Comparison of ENCODE assay signal across 32 cellular contexts in genomic region chr5:127580731-127581130, GRCh38.
DNase-seq lines count a peak whose midpoint lies in the region; ATAC-seq and TF ChIP-seq lines count a peak whose summit lies in the region.
"Had no signal": no experiment of that assay in that cellular context is flagged by ENCODE, and none has a peak within 500 bp of the region (broad histone marks: within the 10 kb centered on the region; RNA-seq: fewer than 3 reads in every experiment).

No MANE protein-coding gene starts in this region.

- no peak overlapping the region for H3K4me3 Mint-ChIP-seq in stimulated activated naive CD8-positive, alpha-beta T cell treated with anti-CD3 and anti-CD28 coated beads, Interleukin-15, amount 100 ng/mL, for 72 hours
- H3K4me3 Mint-ChIP-seq: activated CD4-positive, alpha-beta memory T cell treated with anti-CD3 and anti-CD28 coated beads, Interleukin-2, amount 10 ng/mL, durations not matched to agents 7 days and 5 days; activated naive CD4-positive, alpha-beta T cell treated with anti-CD3 and anti-CD28 coated beads, Interleukin-2, amount 50 U/mL, for 24 hours had no signal

- in situ Hi-C loops in GM13976 (cut with MboI; ENCODE audit: low sequenced_read_pairs, unreplicated experiment): no loop called here

- no peaks in the 10 kb centered on the region for H3K27me3 Mint-ChIP-seq in stimulated activated naive CD8-positive, alpha-beta T cell treated with anti-CD3 and anti-CD28 coated beads, Interleukin-15, amount 100 ng/mL, for 72 hours

- H3K9me3 Mint-ChIP-seq in stimulated activated naive CD8-positive, alpha-beta T cell treated with anti-CD3 and anti-CD28 coated beads, Interleukin-15, amount 100 ng/mL, for 72 hours: no peaks in the 10 kb centered on the region
- H3K9me3 Mint-ChIP-seq: activated CD4-positive, alpha-beta memory T cell treated with anti-CD3 and anti-CD28 coated beads, Interleukin-2, amount 10 ng/mL, durations not matched to agents 7 days and 5 days; activated naive CD4-positive, alpha-beta T cell treated with anti-CD3 and anti-CD28 coated beads, Interleukin-2, amount 50 U/mL, for 24 hours had no signal

- no peak for DNase-seq in stimulated activated naive CD8-positive, alpha-beta T cell treated with anti-CD3 and anti-CD28 coated beads, Interleukin-15, amount 100 ng/mL, for 72 hours
- DNase-seq in stimulated activated naive CD8-positive, alpha-beta T cell treated with anti-CD3 and anti-CD28 coated beads, Interleukin-15, Interleukin-2, amounts not matched to agents 100 U/mL and 50 U/mL, for 24 hours: no peak
- DNase-seq in left ventricle myocardium inferior (no peak), GM13976 (ENCODE audit: low spot score) (no peak), GM20000 (ENCODE audit: low spot score) (no peak), NCI-H748 (lab: John Stamatoyannopoulos, UW; ENCODE audit: unreplicated experiment) (no peak)
- DNase-seq: 8988T; activated CD4-positive, alpha-beta memory T cell treated with anti-CD3 and anti-CD28 coated beads, Interleukin-2, amount 10 ng/mL, durations not matched to agents 7 days and 5 days; activated CD8-positive, alpha-beta memory T cell treated with anti-CD3 and anti-CD28 coated beads, Interleukin-2, amount 50 U/mL, for 48 hours; amniotic stem cell; brain microvascular endothelial cell; C1 segment of cervical spinal cord; DMS53; HCEC 1CT; head of caudate nucleus; islet precursor cell; Karpas-422; left ventricle myocardium superior; mesendoderm; NCI-H1417; NCI-H2029 treated with DMSO at 0.1 percent for 48 hours; NCI-H526 treated with DMSO at 0.1 percent for 48 hours; Peyer's patch; SHP77; stimulated activated CD4-positive, alpha-beta T cell treated with anti-CD3 and anti-CD28 coated beads, Interleukin-4, amount 100 ng/mL, for 24 hours; upper lobe of left lung had no signal

- no peaks in the 10 kb centered on the region for H3K4me1 ChIP-seq in left ventricle myocardium inferior
- H3K4me1 ChIP-seq: Peyer's patch, suprapubic skin, upper lobe of left lung had no signal

- H3K36me3 ChIP-seq in left ventricle myocardium inferior: no peaks in the 10 kb centered on the region
- H3K36me3 ChIP-seq: brain microvascular endothelial cell, Peyer's patch, suprapubic skin, upper lobe of left lung had no signal

- no peak overlapping the region for H3K27ac Mint-ChIP-seq in stimulated activated naive CD8-positive, alpha-beta T cell treated with anti-CD3 and anti-CD28 coated beads, Interleukin-15, amount 100 ng/mL, for 72 hours
- H3K27ac Mint-ChIP-seq: activated CD4-positive, alpha-beta memory T cell treated with anti-CD3 and anti-CD28 coated beads, Interleukin-2, amount 10 ng/mL, durations not matched to agents 7 days and 5 days; activated naive CD4-positive, alpha-beta T cell treated with anti-CD3 and anti-CD28 coated beads, Interleukin-2, amount 50 U/mL, for 24 hours had no signal

- ATAC-seq in stimulated activated naive CD8-positive, alpha-beta T cell treated with anti-CD3 and anti-CD28 coated beads, Interleukin-15, amount 100 ng/mL, for 72 hours: peak; percentile 64
- ATAC-seq in stimulated activated naive CD8-positive, alpha-beta T cell treated with anti-CD3 and anti-CD28 coated beads, Interleukin-15, Interleukin-2, amounts not matched to agents 100 U/mL and 50 U/mL, for 24 hours: no peak
- peak; percentile 48 for ATAC-seq in GM21529 (IDR thresholded peaks at IDR 0.05; ENCODE audit: unreplicated experiment)
- peak; percentile 51 for ATAC-seq in HG03196 (IDR thresholded peaks at IDR 0.05; ENCODE audit: unreplicated experiment)
- ATAC-seq: activated CD4-positive, CD25-positive, alpha-beta regulatory T cell treated with anti-CD3 and anti-CD28 coated beads, Interleukin-2, amount 50 U/mL, for 24 hours; esophagus mucosa; left ventricle myocardium superior had no signal

- peaks cover 6% of the 10 kb centered on the region for H3K4me1 Mint-ChIP-seq in stimulated activated naive CD8-positive, alpha-beta T cell treated with anti-CD3 and anti-CD28 coated beads, Interleukin-15, amount 100 ng/mL, for 72 hours
- H3K4me1 Mint-ChIP-seq: activated naive CD4-positive, alpha-beta T cell treated with anti-CD3 and anti-CD28 coated beads, Interleukin-2, amount 50 U/mL, for 24 hours had no signal

- no peak overlapping the region for H3K27ac ChIP-seq in left ventricle myocardium inferior (replicated peaks)
- H3K27ac ChIP-seq: brain microvascular endothelial cell, Peyer's patch, suprapubic skin, upper lobe of left lung had no signal

- intact Hi-C loops in left ventricle myocardium inferior (cut with micrococcal nuclease): no loop called here

- H3K27me3 ChIP-seq in left ventricle myocardium inferior (ENCODE audit: low read depth): no peaks in the 10 kb centered on the region
- H3K27me3 ChIP-seq: brain microvascular endothelial cell, Peyer's patch, suprapubic skin, upper lobe of left lung had no signal

- TF ChIP-seq CTCF in left ventricle myocardium inferior (IDR thresholded peaks at IDR 0.05; ENCODE audit: borderline replicate concordance) (no peak), GM13976 (IDR thresholded peaks at IDR 0.05; ENCODE audit: borderline replicate concordance, control extremely low read depth, extremely low read depth, insufficient read depth, missing control alignments) (no peak), GM20000 (IDR thresholded peaks at IDR 0.05; ENCODE audit: extremely low read depth, missing control alignments) (no peak)

- H3K4me3 ChIP-seq in left ventricle myocardium inferior: no peak overlapping the region
- H3K4me3 ChIP-seq: Peyer's patch, suprapubic skin, upper lobe of left lung had no signal

- peaks cover 24% of the 10 kb centered on the region for H3K9me3 ChIP-seq in left ventricle myocardium inferior (replicated peaks)
- H3K9me3 ChIP-seq: Peyer's patch, suprapubic skin, upper lobe of left lung had no signal
